Comparison of ENCODE assay signal across 8 cellular contexts in the genomic region with DNA sequence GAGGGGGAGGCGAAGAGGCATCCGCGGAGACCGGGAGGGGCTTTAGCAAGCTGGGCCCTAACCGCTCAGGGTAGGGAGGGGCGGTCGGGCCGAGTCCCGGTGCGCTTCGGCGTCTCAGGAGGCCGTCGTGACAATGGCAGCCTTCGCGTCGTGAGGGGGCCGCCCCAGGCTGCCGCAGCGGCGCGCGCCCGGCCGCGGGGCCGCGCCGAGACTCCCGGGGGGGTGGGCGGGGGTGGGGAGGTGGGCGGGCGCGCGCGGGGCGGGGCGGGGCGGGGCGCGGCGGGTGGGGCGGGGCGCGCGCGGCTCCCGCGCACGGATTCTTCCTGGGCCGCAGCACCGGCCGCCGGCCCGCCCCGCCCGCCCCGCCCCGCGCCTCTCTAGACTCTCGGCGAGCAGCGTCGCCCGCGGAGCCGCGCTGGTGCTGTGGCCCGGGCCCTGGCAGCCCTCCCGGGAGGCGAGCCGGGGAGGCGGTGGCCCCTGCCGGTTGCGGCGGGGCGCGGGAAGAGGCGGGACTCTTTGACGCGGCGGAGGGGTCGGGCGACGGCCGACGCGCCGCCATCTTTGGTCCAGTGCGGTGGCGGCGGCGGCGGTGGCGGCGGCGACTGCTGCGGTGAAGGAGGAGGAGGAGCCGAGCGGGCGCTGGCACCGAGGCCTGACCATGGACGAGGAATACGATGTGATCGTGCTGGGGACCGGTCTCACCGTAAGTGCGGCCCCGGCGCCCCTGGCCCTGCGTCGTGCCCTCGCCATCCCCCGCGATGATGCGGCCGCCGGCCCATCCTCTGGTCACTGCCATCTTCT.
A peak's percentile ranks its signal among the peaks of the same experiment; 100 is the strongest.
DNase-seq lines count a peak whose midpoint lies in the region.

A gene (plus strand): TSS at position 558 of the 801 bp plus-strand sequence. CDS start 101 bp downstream, at position 659.

- H3K27ac ChIP-seq in cingulate gyrus (ENCODE audit: low read depth, low read length), result peak within 1 kb of the TSS; percentile 83

- DNase-seq in activated T-cell treated with anti-CD3 and anti-CD28 coated beads for 1 hour (ENCODE audit: low read depth) (peak; percentile 47), activated T-cell treated with anti-CD3 and anti-CD28 coated beads for 4 hours (no peak), NCI-H1048 (lab: John Stamatoyannopoulos, UW) (peak; percentile 2), left kidney (ENCODE audit: low read depth, low spot score) (peak; percentile 72), putamen (ENCODE audit: low spot score) (no peak)
- DNase-seq in activated CD4-positive, CD25-positive, alpha-beta regulatory T cell treated with anti-CD3 and anti-CD28 coated beads, Interleukin-2, amount 50 U/mL, for 16 hours (ENCODE audit: low read depth, low spot score), result peak; percentile 33
- peak; percentile 62 for DNase-seq in stimulated activated CD4-positive, alpha-beta T cell treated with anti-CD3 and anti-CD28 coated beads, Interleukin-4, amount 100 ng/mL, for 1 hour

Comparison
In these comparisons a context has a peak if more than half of its experiments do, and no peak if none do; other contexts are left out.
1. DNase-seq: peak in activated T-cell treated with anti-CD3 and anti-CD28 coated beads for 1 hour (single experiment), NCI-H1048 (single experiment), activated CD4-positive, CD25-positive, alpha-beta regulatory T cell treated with anti-CD3 and anti-CD28 coated beads, Interleukin-2, amount 50 U/mL, for 16 hours (single experiment), left kidney (single experiment) and stimulated activated CD4-positive, alpha-beta T cell treated with anti-CD3 and anti-CD28 coated beads, Interleukin-4, amount 100 ng/mL, for 1 hour (single experiment); none in activated T-cell treated with anti-CD3 and anti-CD28 coated beads for 4 hours (single experiment) and putamen (single experiment).